Comparison of ENCODE assay signal across 8 cellular contexts in genomic region chr1:106899644-106900043, GRCh38.
"Had no signal": no experiment of that assay in that cellular context is flagged by ENCODE, and none has a peak within 500 bp of the region (broad histone marks: within the 10 kb centered on the region; RNA-seq: fewer than 3 reads in every experiment).

No MANE protein-coding gene starts in this region.

- ATAC-seq: GM23338, HCT116 had no signal

- DNase-seq: GM23248, GOT3, H7, H9, HCEC 1CT, HFFc6 had no signal
